ENCODE assay signal across 9 cellular contexts in the genomic region with DNA sequence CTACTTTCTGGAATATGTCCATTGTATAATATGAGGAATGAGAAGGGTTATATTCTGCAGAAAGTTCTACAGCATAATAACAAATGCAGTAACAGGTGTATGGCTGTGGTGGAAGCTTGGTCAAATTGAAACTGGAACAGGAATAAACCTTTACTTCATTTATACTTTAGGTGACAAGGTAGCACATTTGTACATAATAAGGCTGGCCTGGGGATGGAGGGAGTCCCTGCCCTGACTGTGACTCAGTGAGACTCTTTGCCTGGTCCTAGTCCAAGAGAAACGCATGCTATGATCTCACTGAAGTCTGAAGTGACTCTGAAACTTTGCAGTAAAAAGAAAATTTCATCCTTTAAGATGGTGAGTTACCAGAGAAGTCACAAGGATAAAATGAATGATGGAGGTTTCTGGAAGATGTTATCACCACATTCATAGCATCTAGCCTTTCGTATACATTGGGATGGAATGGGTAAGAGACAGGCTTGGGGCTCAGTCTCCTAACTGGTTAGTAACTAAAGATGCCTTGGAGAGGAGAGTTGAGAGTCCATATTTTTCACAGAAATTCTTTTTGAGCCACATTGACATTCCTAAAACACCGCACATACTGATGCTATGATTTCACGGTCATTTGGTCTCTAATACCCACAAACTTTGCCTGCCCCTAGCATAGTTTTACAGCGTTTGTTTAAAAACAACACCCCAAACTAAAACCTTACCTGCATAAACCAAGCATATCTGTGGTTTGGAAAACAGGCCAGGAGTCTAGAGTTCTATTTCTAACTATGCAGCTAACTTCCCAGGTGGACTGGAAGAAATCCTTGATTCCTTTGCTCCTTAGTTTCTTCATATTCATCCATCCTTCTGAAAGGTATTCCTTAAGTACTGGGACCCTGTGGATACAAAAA. TPM values are rescaled to one million over a fixed set of nuclear protein-coding genes. Genes with fewer than 3 reads are reported as not detected.
DNase-seq lines count a peak whose midpoint lies in the region; ATAC-seq and TF ChIP-seq lines count a peak whose summit lies in the region.
"Had no signal": no experiment of that assay in that cellular context is flagged by ENCODE, and none has a peak within 500 bp of the region (broad histone marks: within the 10 kb centered on the region; RNA-seq: fewer than 3 reads in every experiment).

No MANE protein-coding gene starts in this region.

- H3K27ac ChIP-seq in brain microvascular endothelial cell: peak overlapping the region; percentile 94
- H3K27ac ChIP-seq: HL-60 had no signal

- in situ Hi-C loops in brain microvascular endothelial cell (cut with HindIII; ENCODE audit: low pct_ligation_motif_present, low sequenced_read_pairs): no loop called here

- H3K36me3 ChIP-seq in BJ (ENCODE audit: control insufficient read depth, insufficient read depth, low read length) (no peaks in the 10 kb centered on the region), brain microvascular endothelial cell (replicated peaks) (no peaks in the 10 kb centered on the region)

- TF ChIP-seq CTCF in BJ (IDR thresholded peaks at IDR 0.05; ENCODE audit: insufficient read depth, low read depth, low read length) (no peak), brain microvascular endothelial cell (IDR thresholded peaks at IDR 0.05; ENCODE audit: low read depth, low read length, missing control alignments) (no peak)

- intact Hi-C loops in Right ventricle myocardium inferior (cut with DNase I): no loop called here

- POLR2A ChIA-PET in BJ (lab: Charles Lee): interaction anchor here (1.1 kb wide), 1 partner anchor 42 kb away, joined by 3 read pairs; a partner anchor contains a TSS

- H3K27me3 ChIP-seq in BJ (ENCODE audit: control insufficient read depth, insufficient read depth, low read length) (no peaks in the 10 kb centered on the region), brain microvascular endothelial cell (replicated peaks) (no peaks in the 10 kb centered on the region)

- DNase-seq in BJ (ENCODE audit: low read depth): peak; percentile 73
- peak; percentile 76 for DNase-seq in brain microvascular endothelial cell
- DNase-seq in retina: no peak
- DNase-seq in SHP77 (lab: John Stamatoyannopoulos, UW): no peak
- no peak for DNase-seq in Right ventricle myocardium inferior (ENCODE audit: missing footprints)
- DNase-seq in NCI-H2171 treated with DMSO at 0.1 percent for 48 hours (lab: John Stamatoyannopoulos, UW): no peak

- ATAC-seq in GM19395 (IDR thresholded peaks at IDR 0.05; ENCODE audit: unreplicated experiment) (peak; percentile 83), HG03342 (IDR thresholded peaks at IDR 0.05; ENCODE audit: unreplicated experiment) (peak; percentile 71), Right ventricle myocardium inferior (no peak)

- CTCF ChIA-PET in BJ (lab: Yijun Ruan, JAX): interaction anchor here (0.7 to 1.1 kb wide), 2 partner anchors 46 to 60 kb away, joined by 3 read pairs; no protein-coding TSS in a partner anchor

- H3K4me3 ChIP-seq in BJ (ENCODE audit: low read depth, low read length) (no peak overlapping the region), brain microvascular endothelial cell (ENCODE audit: low read depth, low read length) (peak overlapping the region; percentile 10)

RNA-seq across cellular contexts. Expression of a gene that starts 42.4 kb away (rescaled TPM):
- 63.8 and 93.7 TPM in 2 replicates for polyA plus RNA-seq in BJ (2011; rRNA removed)
- 43.8 and 53.6 TPM in 2 replicates for polyA minus RNA-seq in BJ (2011; rRNA and poly(A)+ RNA removed)
- 5.1 TPM for total RNA-seq in Right ventricle myocardium inferior

Comparison
In these comparisons a context has a peak if more than half of its experiments do, and no peak if none do; other contexts are left out.
1. DNase-seq: peak in BJ (single experiment) and brain microvascular endothelial cell (single experiment); none in retina (single experiment), SHP77 (0 of 2), Right ventricle myocardium inferior (single experiment) and NCI-H2171 treated with DMSO at 0.1 percent for 48 hours (single experiment).